Comparison of ENCODE assay signal across 7 cellular contexts in genomic region chr12:122891661-122892525, GRCh38. TPM values are rescaled to one million over a fixed set of nuclear protein-coding genes. Genes with fewer than 3 reads are reported as not detected.
DNase-seq lines count a peak whose midpoint lies in the region; ATAC-seq and TF ChIP-seq lines count a peak whose summit lies in the region.

No MANE protein-coding gene starts in this region.

- H3K36me3 ChIP-seq in HUES6 (ENCODE audit: control insufficient read depth, insufficient read depth, low read length): no peaks in the 10 kb centered on the region

- peak overlapping the region; percentile 36 for H3K4me3 ChIP-seq in HUES6 (ENCODE audit: low read depth, low read length)

- peaks cover 6% of the 10 kb centered on the region for H3K9me3 Mint-ChIP-seq in WTC11

- H3K9ac ChIP-seq in HUES6 (ENCODE audit: low read length): peak overlapping the region; percentile 25

- H3K4me1 ChIP-seq in HUES6 (ENCODE audit: control insufficient read depth, insufficient read depth, low read length): peaks cover 68% of the 10 kb centered on the region

- DNase-seq in WTC11 (ENCODE audit: low spot score): no peak
- DNase-seq in iPS-NIHi11 (ENCODE audit: low spot score): peak; percentile 53
- peak; percentile 56 for DNase-seq in superior temporal gyrus (ENCODE audit: extremely low spot score)
- DNase-seq in NCI-H1105 treated with DMSO at 0.1 percent for 48 hours (lab: John Stamatoyannopoulos, UW): no peak
- DNase-seq in cortex of kidney (lab: John Stamatoyannopoulos, UW): no peak

- peaks cover 74% of the 10 kb centered on the region for H3K27me3 Mint-ChIP-seq in WTC11 (ENCODE audit: low read depth)

- peak overlapping the region; percentile 82 for H3K27ac Mint-ChIP-seq in WTC11

- CTCF ChIA-PET in WTC11 (lab: Charles Lee): interaction anchor here (0.8 to 1.8 kb wide), 6 partner anchors 12 to 74 kb away, joined by 3 to 12 read pairs (median 4); partner anchors contain the start of gene ABCB9

- no peak for TF ChIP-seq CTCF in WTC11 (IDR thresholded peaks at IDR 0.05)

- no peaks in the 10 kb centered on the region for H3K36me3 Mint-ChIP-seq in WTC11

- peaks cover 27% of the 10 kb centered on the region for H3K27me3 ChIP-seq in HUES6 (ENCODE audit: control insufficient read depth, insufficient read depth, low read length)

- ATAC-seq in WTC11 (peak; percentile 57), SK-N-SH treated with all-trans-retinoic acid at 6 μM for 48 hours (no peak)

- H3K9me3 ChIP-seq in HUES6 (ENCODE audit: control insufficient read depth, insufficient read depth, low read depth, low read length): no peaks in the 10 kb centered on the region

- POLR2A ChIA-PET in WTC11 (lab: Charles Lee): interaction anchor here (1.2 kb wide), 1 partner anchor 17 kb away, joined by 3 read pairs; no protein-coding TSS in a partner anchor

- H3K4me1 Mint-ChIP-seq in WTC11: peaks cover 72% of the 10 kb centered on the region

- H3K27ac ChIP-seq in HUES6 (ENCODE audit: low read depth, low read length): peak overlapping the region; percentile 62; the same call in 1 of the 2 replicates

- peak overlapping the region; percentile 34 for H3K4me3 Mint-ChIP-seq in WTC11

TF ChIP-seq in WTC11, 78 proteins besides CTCF, POLR2A, EP300 and RAD21:
- TF ChIP-seq NFATC4 (CRISPR knock-in tag; IDR thresholded peaks at IDR 0.05): no peak
- TF ChIP-seq NR1H2 (CRISPR knock-in tag; IDR thresholded peaks at IDR 0.05): no peak
- TF ChIP-seq, protein P1, sequence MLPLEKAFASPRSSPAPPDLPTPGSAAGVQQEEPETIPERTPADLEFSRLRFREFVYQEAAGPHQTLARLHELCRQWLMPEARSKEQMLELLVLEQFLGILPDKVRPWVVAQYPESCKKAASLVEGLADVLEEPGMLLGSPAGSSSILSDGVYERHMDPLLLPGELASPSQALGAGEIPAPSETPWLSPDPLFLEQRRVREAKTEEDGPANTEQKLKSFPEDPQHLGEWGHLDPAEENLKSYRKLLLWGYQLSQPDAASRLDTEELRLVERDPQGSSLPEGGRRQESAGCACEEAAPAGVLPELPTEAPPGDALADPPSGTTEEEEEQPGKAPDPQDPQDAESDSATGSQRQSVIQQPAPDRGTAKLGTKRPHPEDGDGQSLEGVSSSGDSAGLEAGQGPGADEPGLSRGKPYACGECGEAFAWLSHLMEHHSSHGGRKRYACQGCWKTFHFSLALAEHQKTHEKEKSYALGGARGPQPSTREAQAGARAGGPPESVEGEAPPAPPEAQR (CRISPR knock-in tag; IDR thresholded peaks at IDR 0.05): no peak
- no peak for TF ChIP-seq CREM (CRISPR knock-in tag; IDR thresholded peaks at IDR 0.05)
- no peak for TF ChIP-seq SOX15 (CRISPR knock-in tag; IDR thresholded peaks at IDR 0.05)
- TF ChIP-seq FOXJ3 (CRISPR knock-in tag; IDR thresholded peaks at IDR 0.05; ENCODE audit: borderline replicate concordance): no peak
- TF ChIP-seq, protein P2, sequence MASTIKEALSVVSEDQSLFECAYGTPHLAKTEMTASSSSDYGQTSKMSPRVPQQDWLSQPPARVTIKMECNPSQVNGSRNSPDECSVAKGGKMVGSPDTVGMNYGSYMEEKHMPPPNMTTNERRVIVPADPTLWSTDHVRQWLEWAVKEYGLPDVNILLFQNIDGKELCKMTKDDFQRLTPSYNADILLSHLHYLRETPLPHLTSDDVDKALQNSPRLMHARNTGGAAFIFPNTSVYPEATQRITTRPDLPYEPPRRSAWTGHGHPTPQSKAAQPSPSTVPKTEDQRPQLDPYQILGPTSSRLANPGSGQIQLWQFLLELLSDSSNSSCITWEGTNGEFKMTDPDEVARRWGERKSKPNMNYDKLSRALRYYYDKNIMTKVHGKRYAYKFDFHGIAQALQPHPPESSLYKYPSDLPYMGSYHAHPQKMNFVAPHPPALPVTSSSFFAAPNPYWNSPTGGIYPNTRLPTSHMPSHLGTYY (CRISPR knock-in tag; IDR thresholded peaks at IDR 0.05): no peak
- TF ChIP-seq GTF2I (CRISPR knock-in tag; conservative IDR thresholded peaks at IDR 0.05): no peak
- no peak for TF ChIP-seq ZNF396 (CRISPR knock-in tag; IDR thresholded peaks at IDR 0.05; ENCODE audit: borderline replicate concordance)
- TF ChIP-seq FOXK1 (CRISPR knock-in tag; IDR thresholded peaks at IDR 0.05): no peak
- no peak for TF ChIP-seq ZNF121 (CRISPR knock-in tag; IDR thresholded peaks at IDR 0.05)
- TF ChIP-seq NR3C1 (CRISPR knock-in tag; conservative IDR thresholded peaks at IDR 0.05; ENCODE audit: low read depth): no peak
- no peak for TF ChIP-seq CDX4 (CRISPR knock-in tag; IDR thresholded peaks at IDR 0.05; ENCODE audit: borderline replicate concordance)
- no peak for TF ChIP-seq ZNF423 (CRISPR knock-in tag; IDR thresholded peaks at IDR 0.05)

TF ChIP-seq in SK-N-SH treated with all-trans-retinoic acid at 6 μM for 48 hours, 23 proteins besides CTCF, POLR2A, EP300 and RAD21:
- TF ChIP-seq PPARA (CRISPR knock-in tag; IDR thresholded peaks at IDR 0.05; ENCODE audit: borderline replicate concordance) (no peak), ESRRG (CRISPR knock-in tag; IDR thresholded peaks at IDR 0.05) (no peak), ARNTL (CRISPR knock-in tag; IDR thresholded peaks at IDR 0.05; ENCODE audit: borderline replicate concordance, low read depth) (no peak), ZFP30 (CRISPR knock-in tag; IDR thresholded peaks at IDR 0.05) (no peak), POU6F1 (CRISPR knock-in tag; IDR thresholded peaks at IDR 0.05; ENCODE audit: borderline replicate concordance, low read depth) (no peak), ZC3H10 (CRISPR knock-in tag; IDR thresholded peaks at IDR 0.05) (no peak), GLIS3 (CRISPR knock-in tag; IDR thresholded peaks at IDR 0.05) (no peak), CREB5 (CRISPR knock-in tag; IDR thresholded peaks at IDR 0.05; ENCODE audit: low read depth) (no peak), ZNF8 (CRISPR knock-in tag; IDR thresholded peaks at IDR 0.05) (no peak), TSHZ2 (CRISPR knock-in tag; IDR thresholded peaks at IDR 0.05) (no peak)

RNA-seq across cellular contexts. Expression of gene VPS37B, which starts 4.0 kb away (rescaled TPM):
- 10.4 to 18.1 TPM (median 11.4 TPM) in 3 replicates for total RNA-seq in WTC11 (2021)

RNA-seq across cellular contexts. Expression of gene HIP1R, which starts 56.6 kb away (rescaled TPM):
- 22.8 to 45.2 TPM (median 26.8 TPM) in 3 replicates for total RNA-seq in WTC11 (2021)

Comparison
In these comparisons a context has a peak if more than half of its experiments do, and no peak if none do; other contexts are left out.
1. DNase-seq: peak in iPS-NIHi11 (single experiment) and superior temporal gyrus (single experiment); none in WTC11 (single experiment), NCI-H1105 treated with DMSO at 0.1 percent for 48 hours (single experiment) and cortex of kidney (single experiment).